Comparison of ENCODE assay signal across 16 cellular contexts in genomic region chr10:128022216-128023196, GRCh38.
DNase-seq lines count a peak whose midpoint lies in the region; ATAC-seq and TF ChIP-seq lines count a peak whose summit lies in the region.
"Had no signal": no experiment of that assay in that cellular context is flagged by ENCODE, and none has a peak within 500 bp of the region (broad histone marks: within the 10 kb centered on the region; RNA-seq: fewer than 3 reads in every experiment).

No MANE protein-coding gene starts in this region.

- H3K36me3 Mint-ChIP-seq in chondrocyte (ENCODE audit: low read depth), result no peaks in the 10 kb centered on the region
- no peaks in the 10 kb centered on the region for H3K36me3 Mint-ChIP-seq in stimulated activated effector memory CD8-positive, alpha-beta T cell treated with anti-CD3 and anti-CD28 coated beads, Interleukin-12 subunit alpha, Interleukin-12 subunit beta, amount 100 ng/mL, for 72 hours
- H3K36me3 Mint-ChIP-seq: CD8-positive, alpha-beta T cell had no signal

- no peak for ATAC-seq in stimulated activated effector memory CD8-positive, alpha-beta T cell treated with anti-CD3 and anti-CD28 coated beads, Interleukin-12 subunit alpha, Interleukin-12 subunit beta, amount 100 ng/mL, for 72 hours
- ATAC-seq: CD8-positive, alpha-beta T cell had no signal

- H3K27ac ChIP-seq in BLaER1 treated with 17β-estradiol and CSF1 and Interleukin-3, amounts not matched to agents 10 nM and 100 nM, result peak overlapping the region in 7 of 11 experiments; percentile 24 to 96 (median 53); a peak in 12 of 22 replicates

- peaks cover 47 to 97% (median 93%) of the 10 kb centered on the region in 10 experiments for H3K4me1 ChIP-seq in BLaER1 treated with 17β-estradiol and CSF1 and Interleukin-3, amounts not matched to agents 10 nM and 100 nM
- H3K4me1 ChIP-seq: BE2C, HAP-1 had no signal

- H3K27me3 ChIP-seq in BLaER1 treated with 17β-estradiol and CSF1 and Interleukin-3, amounts not matched to agents 10 nM and 100 nM, result no peaks in the 10 kb centered on the region
- H3K27me3 ChIP-seq: BE2C had no signal

- no peak overlapping the region for H3K4me3 ChIP-seq in BLaER1 treated with 17β-estradiol and CSF1 and Interleukin-3, amounts not matched to agents 10 nM and 100 nM
- H3K4me3 ChIP-seq: HAP-1 had no signal

- intact Hi-C loops in cardiac septum (cut with DNase I), result no loop called here

- no peaks in the 10 kb centered on the region for H3K4me1 Mint-ChIP-seq in chondrocyte (ENCODE audit: low read depth)
- H3K4me1 Mint-ChIP-seq in stimulated activated effector memory CD8-positive, alpha-beta T cell treated with anti-CD3 and anti-CD28 coated beads, Interleukin-12 subunit alpha, Interleukin-12 subunit beta, amount 100 ng/mL, for 72 hours, result peaks cover 31% of the 10 kb centered on the region

- H3K9ac ChIP-seq in BLaER1 treated with 17β-estradiol and CSF1 and Interleukin-3, amounts not matched to agents 10 nM and 100 nM, result peak overlapping the region in 3 of 11 experiments; percentile 15 to 52 (median 24); a peak in 3 of 22 replicates

- DNase-seq in chondrocyte (ENCODE audit: low spot score), result peak; percentile 83
- peak; percentile 62 for DNase-seq in myocyte (ENCODE audit: low read depth)
- DNase-seq in stimulated activated effector memory CD8-positive, alpha-beta T cell treated with anti-CD3 and anti-CD28 coated beads, Interleukin-12 subunit alpha, Interleukin-12 subunit beta, amount 100 ng/mL, for 72 hours (ENCODE audit: low spot score in 2 of 2), result no peak
- no peak for DNase-seq in cardiac septum (ENCODE audit: low spot score)
- DNase-seq in HK-2 (ENCODE audit: unreplicated experiment), result no peak
- DNase-seq in NCI-H526 treated with DMSO at 0.1 percent for 48 hours (lab: John Stamatoyannopoulos, UW), result no peak
- DNase-seq: ACHN; BE2C; Calu3; CD8-positive, alpha-beta T cell; DMS79 treated with DMSO at 0.1 percent for 48 hours; GF-D8; KG1 had no signal

- peak overlapping the region in 10 of 11 experiments; percentile 0 to 99 (median 28); a peak in 15 of 22 replicates for H3K4me2 ChIP-seq in BLaER1 treated with 17β-estradiol and CSF1 and Interleukin-3, amounts not matched to agents 10 nM and 100 nM

- no peak overlapping the region for H3K27ac Mint-ChIP-seq in chondrocyte (ENCODE audit: unreplicated experiment)
- peak overlapping the region; percentile 40 for H3K27ac Mint-ChIP-seq in stimulated activated effector memory CD8-positive, alpha-beta T cell treated with anti-CD3 and anti-CD28 coated beads, Interleukin-12 subunit alpha, Interleukin-12 subunit beta, amount 100 ng/mL, for 72 hours
- H3K27ac Mint-ChIP-seq: CD8-positive, alpha-beta T cell had no signal

- H4K20me1 ChIP-seq in BLaER1 treated with 17β-estradiol and CSF1 and Interleukin-3, amounts not matched to agents 10 nM and 100 nM, result peaks cover 0 to 11% (median 0%) of the 10 kb centered on the region in 11 experiments; a peak in 2 of 22 replicates

- H3K36me3 ChIP-seq in BLaER1 treated with 17β-estradiol and CSF1 and Interleukin-3, amounts not matched to agents 10 nM and 100 nM, result 0 out of 22 replicates have a peak, but pooled peaks cover 0 to 4% (median 0%) of the 10 kb centered on the region in 11 experiments
- H3K36me3 ChIP-seq: BE2C, HAP-1 had no signal

- H3K27me3 Mint-ChIP-seq in chondrocyte (ENCODE audit: low read depth), result no peaks in the 10 kb centered on the region

- no peaks in the 10 kb centered on the region for H3K9me3 ChIP-seq in BLaER1 treated with 17β-estradiol and CSF1 and Interleukin-3, amounts not matched to agents 10 nM and 100 nM (replicated peaks in 1 of 11)
- H3K9me3 ChIP-seq: BE2C, HAP-1 had no signal

- no peak overlapping the region for H3K4me3 Mint-ChIP-seq in chondrocyte (ENCODE audit: unreplicated experiment)
- H3K4me3 Mint-ChIP-seq in stimulated activated effector memory CD8-positive, alpha-beta T cell treated with anti-CD3 and anti-CD28 coated beads, Interleukin-12 subunit alpha, Interleukin-12 subunit beta, amount 100 ng/mL, for 72 hours, result no peak overlapping the region
- H3K4me3 Mint-ChIP-seq: CD14-positive monocyte; CD8-positive, alpha-beta T cell had no signal

- no peaks in the 10 kb centered on the region for H3K9me3 Mint-ChIP-seq in chondrocyte (ENCODE audit: low read depth)
- no peaks in the 10 kb centered on the region for H3K9me3 Mint-ChIP-seq in stimulated activated effector memory CD8-positive, alpha-beta T cell treated with anti-CD3 and anti-CD28 coated beads, Interleukin-12 subunit alpha, Interleukin-12 subunit beta, amount 100 ng/mL, for 72 hours
- H3K9me3 Mint-ChIP-seq: CD14-positive monocyte; CD8-positive, alpha-beta T cell had no signal

- no peak for TF ChIP-seq CTCF in chondrocyte (IDR thresholded peaks at IDR 0.05)

Comparison
In these comparisons a context has a peak if more than half of its experiments do, and no peak if none do; other contexts are left out.
1. DNase-seq: peak in chondrocyte (single experiment) and myocyte (single experiment); none in stimulated activated effector memory CD8-positive, alpha-beta T cell treated with anti-CD3 and anti-CD28 coated beads, Interleukin-12 subunit alpha, Interleukin-12 subunit beta, amount 100 ng/mL, for 72 hours (0 of 2), cardiac septum (single experiment), HK-2 (single experiment) and NCI-H526 treated with DMSO at 0.1 percent for 48 hours (single experiment).